17 cellular contexts compared by ENCODE assay signal in genomic region chr14:53516261-53516774, GRCh38.
DNase-seq lines count a peak whose midpoint lies in the region; ATAC-seq and TF ChIP-seq lines count a peak whose summit lies in the region.
"Had no signal": no experiment of that assay in that cellular context is flagged by ENCODE, and none has a peak within 500 bp of the region (broad histone marks: within the 10 kb centered on the region; RNA-seq: fewer than 3 reads in every experiment).

No MANE protein-coding gene starts in this region.

- POLR2A ChIA-PET in MCF 10A (lab: Yijun Ruan, JAX): interaction anchor here (0.6 to 0.9 kb wide), 3 partner anchors 9 to 71 kb away, joined by 3 to 5 read pairs (median 3); no protein-coding TSS in a partner anchor

- peak overlapping the region; percentile 10 for H3K27ac ChIP-seq in muscle layer of duodenum (ENCODE audit: low read length)
- H3K27ac ChIP-seq: BLaER1 treated with 17β-estradiol and CSF1 and Interleukin-3, amounts not matched to agents 10 nM and 100 nM; SJSA1; thyroid gland had no signal

- no peaks in the 10 kb centered on the region for H3K9me3 ChIP-seq in muscle layer of duodenum (ENCODE audit: control insufficient read depth in 1 of 2, low read length in 2 of 2)
- H3K9me3 ChIP-seq: BLaER1 treated with 17β-estradiol and CSF1 and Interleukin-3, amounts not matched to agents 10 nM and 100 nM; SJSA1; thyroid gland had no signal

- TF ChIP-seq CTCF in AG09319 (IDR thresholded peaks at IDR 0.05; ENCODE audit: low read depth, low read length) (no peak), choroid plexus epithelial cell (conservative IDR thresholded peaks at IDR 0.05; ENCODE audit: low read depth, low read length) (no peak), MCF 10A (IDR thresholded peaks at IDR 0.05; ENCODE audit: unreplicated experiment) (no peak)

- CTCF ChIA-PET in MCF 10A (lab: Yijun Ruan, JAX): interaction anchor here (0.7 to 1.3 kb wide), 2 partner anchors 8 to 16 kb away, joined by 3 to 4 read pairs; no protein-coding TSS in a partner anchor

- intact Hi-C loops in MCF 10A (cut with micrococcal nuclease): no loop called here

- H3K4me3 ChIP-seq in choroid plexus epithelial cell (ENCODE audit: low read depth, low read length) (no peak overlapping the region), muscle layer of duodenum (ENCODE audit: low read depth in 1 of 2, low read length in 2 of 2) (no peak overlapping the region)
- H3K4me3 ChIP-seq: BLaER1 treated with 17β-estradiol and CSF1 and Interleukin-3, amounts not matched to agents 10 nM and 100 nM; SJSA1; thyroid gland had no signal

- DNase-seq in AG09319 (ENCODE audit: extremely low read depth, low read depth) (peak; percentile 78), HT1080 (ENCODE audit: low read depth) (peak; percentile 15), choroid plexus epithelial cell (ENCODE audit: low read depth) (peak; percentile 16), MCF 10A (ENCODE audit: unreplicated experiment) (no peak), DMS53 (lab: John Stamatoyannopoulos, UW) (no peak), kidney tubule cell (ENCODE audit: low spot score) (no peak)
- no peak for DNase-seq in activated naive CD4-positive, alpha-beta T cell treated with anti-CD3 and anti-CD28 coated beads, Interleukin-2, amount 50 U/mL, for 72 hours (ENCODE audit: low spot score in 2 of 2)
- DNase-seq: activated CD4-positive, alpha-beta T cell treated with anti-CD3 and anti-CD28 coated beads, Interleukin-2, amount 10 ng/mL, durations not matched to agents 24 days and 14 days; H9; immature natural killer cell; NCI-H1105; right cardiac atrium; stimulated activated CD4-positive, alpha-beta T cell treated with anti-CD3 and anti-CD28 coated beads, Interleukin-4, amount 100 ng/mL, for 1 hour; thyroid gland had no signal

- H3K27me3 ChIP-seq in muscle layer of duodenum (ENCODE audit: low read depth, low read length): no peaks in the 10 kb centered on the region
- H3K27me3 ChIP-seq: BLaER1 treated with 17β-estradiol and CSF1 and Interleukin-3, amounts not matched to agents 10 nM and 100 nM; SJSA1; thyroid gland had no signal

- no TSS peak for BruUV-seq in MCF 10A (replicated peaks; lab: Mats Ljungman, UMichigan)

- no peak overlapping the region for H3K4me3 Mint-ChIP-seq in MCF 10A (ENCODE audit: unreplicated experiment)
- H3K4me3 Mint-ChIP-seq: activated CD4-positive, alpha-beta T cell treated with anti-CD3 and anti-CD28 coated beads, Interleukin-2, amount 10 ng/mL, durations not matched to agents 24 days and 14 days; H9; immature natural killer cell had no signal

- H3K36me3 Mint-ChIP-seq in activated naive CD4-positive, alpha-beta T cell treated with anti-CD3 and anti-CD28 coated beads, Interleukin-2, amount 50 U/mL, for 72 hours: no peaks in the 10 kb centered on the region
- no peaks in the 10 kb centered on the region for H3K36me3 Mint-ChIP-seq in MCF 10A (ENCODE audit: insufficient read depth, unreplicated experiment)

- H3K9me3 Mint-ChIP-seq in activated naive CD4-positive, alpha-beta T cell treated with anti-CD3 and anti-CD28 coated beads, Interleukin-2, amount 50 U/mL, for 72 hours: peaks cover 0 to 14% of the 10 kb centered on the region in 2 donors
- H3K9me3 Mint-ChIP-seq in MCF 10A (ENCODE audit: unreplicated experiment): peaks cover 13% of the 10 kb centered on the region
- H3K9me3 Mint-ChIP-seq: activated CD4-positive, alpha-beta T cell treated with anti-CD3 and anti-CD28 coated beads, Interleukin-2, amount 10 ng/mL, durations not matched to agents 24 days and 14 days; H9 had no signal

- H3K4me1 Mint-ChIP-seq in MCF 10A (ENCODE audit: insufficient read depth, unreplicated experiment): peaks cover 4% of the 10 kb centered on the region
- H3K4me1 Mint-ChIP-seq: H9 had no signal

- no peaks in the 10 kb centered on the region for H3K36me3 ChIP-seq in muscle layer of duodenum (ENCODE audit: control insufficient read depth in 1 of 2, insufficient read depth in 2 of 2, low read length in 2 of 2)
- H3K36me3 ChIP-seq: BLaER1 treated with 17β-estradiol and CSF1 and Interleukin-3, amounts not matched to agents 10 nM and 100 nM; SJSA1; thyroid gland had no signal

- no peak for ATAC-seq in activated naive CD4-positive, alpha-beta T cell treated with anti-CD3 and anti-CD28 coated beads, Interleukin-2, amount 50 U/mL, for 72 hours
- ATAC-seq: right cardiac atrium had no signal

- no peak overlapping the region for H3K27ac Mint-ChIP-seq in activated naive CD4-positive, alpha-beta T cell treated with anti-CD3 and anti-CD28 coated beads, Interleukin-2, amount 50 U/mL, for 72 hours
- no peak overlapping the region for H3K27ac Mint-ChIP-seq in MCF 10A (ENCODE audit: low read depth, unreplicated experiment)
- H3K27ac Mint-ChIP-seq: activated CD4-positive, alpha-beta T cell treated with anti-CD3 and anti-CD28 coated beads, Interleukin-2, amount 10 ng/mL, durations not matched to agents 24 days and 14 days; H9; immature natural killer cell had no signal

- H3K4me1 ChIP-seq in muscle layer of duodenum (ENCODE audit: control insufficient read depth in 1 of 2, insufficient read depth in 2 of 2, low read length in 2 of 2): no peaks in the 10 kb centered on the region

- H3K27me3 Mint-ChIP-seq in MCF 10A (ENCODE audit: insufficient read depth, unreplicated experiment): no peaks in the 10 kb centered on the region
- H3K27me3 Mint-ChIP-seq: activated CD4-positive, alpha-beta T cell treated with anti-CD3 and anti-CD28 coated beads, Interleukin-2, amount 10 ng/mL, durations not matched to agents 24 days and 14 days had no signal

Comparison
In these comparisons a context has a peak if more than half of its experiments do, and no peak if none do; other contexts are left out.
1. DNase-seq: peak in AG09319 (single experiment), HT1080 (single experiment) and choroid plexus epithelial cell (single experiment); none in activated naive CD4-positive, alpha-beta T cell treated with anti-CD3 and anti-CD28 coated beads, Interleukin-2, amount 50 U/mL, for 72 hours (0 of 2), MCF 10A (single experiment), DMS53 (single experiment) and kidney tubule cell (single experiment).